In genomic region chr2:141778315-141778835, GRCh38 we compare ENCODE assay signal across 20 cellular contexts.
"Had no signal": no experiment of that assay in that cellular context is flagged by ENCODE, and none has a peak within 500 bp of the region (broad histone marks: within the 10 kb centered on the region; RNA-seq: fewer than 3 reads in every experiment).

No MANE protein-coding gene starts in this region.

- H3K27me3 ChIP-seq: right atrium auricular region, tibial artery had no signal

- H3K4me1 ChIP-seq: right atrium auricular region, tibial artery had no signal

- H3K36me3 ChIP-seq: right atrium auricular region, tibial artery had no signal

- H3K27ac ChIP-seq: right atrium auricular region, tibial artery had no signal

- DNase-seq: activated B cell treated with CpG ODN at 0.5 μM for 24 hours; activated CD4-positive, alpha-beta memory T cell treated with anti-CD3 and anti-CD28 coated beads, Interleukin-2, amount 10 ng/mL, durations not matched to agents 7 days and 5 days; activated CD4-positive, alpha-beta T cell treated with anti-CD3 and anti-CD28 coated beads for 4 hours; activated CD8-positive, alpha-beta memory T cell treated with anti-CD3 and anti-CD28 coated beads, Interleukin-2, amount 10 ng/mL, durations not matched to agents 7 days and 5 days; activated naive CD4-positive, alpha-beta T cell treated with Interleukin-2 at 50 U/mL for 16 hours; activated naive CD8-positive, alpha-beta T cell treated with anti-CD3 and anti-CD28 coated beads, Interleukin-2, amount 10 ng/mL, durations not matched to agents 7 days and 5 days; activated T-cell treated with anti-CD3 and anti-CD28 coated beads, Interleukin-2, amount 50 U/mL, for 24 hours; cortex of kidney; erythroblast; kidney; midbrain; nephron progenitor cell; stimulated activated CD4-positive, alpha-beta T cell treated with anti-CD3 and anti-CD28 coated beads, Interleukin-2, amount 100 ng/mL, for 24 hours; stimulated activated naive CD4-positive, alpha-beta T cell treated with Interleukin-2 at 50 U/mL for 16 hours; tibial artery had no signal

- H3K4me3 ChIP-seq: lung, right atrium auricular region, tibial artery had no signal

- H3K9me3 ChIP-seq: right atrium auricular region, tibial artery had no signal

- FAIRE-seq: endometrium, frontal cortex, kidney had no signal

- ATAC-seq: activated CD8-positive, alpha-beta memory T cell treated with anti-CD3 and anti-CD28 coated beads, Interleukin-2, amount 10 ng/mL, durations not matched to agents 7 days and 5 days; left lobe of liver had no signal
